21 cellular contexts compared by ENCODE assay signal in the genomic region with DNA sequence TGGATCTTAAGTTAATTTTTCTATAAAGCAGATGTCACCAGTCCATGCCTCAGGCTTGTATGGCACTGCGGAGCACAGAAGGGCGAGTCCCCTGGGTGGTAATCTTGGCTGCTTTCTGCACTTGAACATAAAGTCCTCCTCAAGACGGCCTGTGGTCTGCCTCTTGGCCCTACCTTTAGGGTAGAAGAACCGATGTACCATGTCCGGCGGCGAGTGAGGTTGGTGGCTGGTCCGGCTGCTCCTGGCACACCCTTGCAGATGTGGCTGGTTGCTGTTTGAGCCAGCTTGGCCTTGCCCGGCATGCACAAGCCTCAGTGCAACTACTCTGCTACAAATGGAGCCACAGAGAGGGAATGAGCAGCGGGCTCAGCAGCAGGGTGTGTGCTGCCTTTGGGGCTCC. TPM values are rescaled to one million over a fixed set of nuclear protein-coding genes. Genes with fewer than 3 reads are reported as not detected.
"Had no signal": no experiment of that assay in that cellular context is flagged by ENCODE, and none has a peak within 500 bp of the region (broad histone marks: within the 10 kb centered on the region; RNA-seq: fewer than 3 reads in every experiment).

No MANE protein-coding gene starts in this region.

RNA-seq across cellular contexts. Expression of a gene that starts 56.3 kb away (rescaled TPM):
- total RNA-seq: kidney epithelial cell; left cardiac atrium; left lobe of liver; left lung; left ventricle myocardium inferior; left ventricle myocardium superior; liver; lower leg skin; lower lobe of right lung; mammary epithelial cell; mesenteric fat pad; mesothelial cell of epicardium; mononuclear cell; mucosa of gallbladder; myocyte; naive thymus-derived CD4-positive, alpha-beta T cell; naive thymus-derived CD8-positive, alpha-beta T cell had no signal
- polyA plus RNA-seq: hepatocyte; immature natural killer cell; keratinocyte; liver; lung; mammary epithelial cell; naive thymus-derived CD4-positive, alpha-beta T cell; naive thymus-derived CD8-positive, alpha-beta T cell had no signal
